8 cellular contexts compared by ENCODE assay signal in genomic region chr11:64566042-64566914, GRCh38. TPM values are rescaled to one million over a fixed set of nuclear protein-coding genes. Genes with fewer than 3 reads are reported as not detected.
DNase-seq lines count a peak whose midpoint lies in the region; ATAC-seq and TF ChIP-seq lines count a peak whose summit lies in the region.

No MANE protein-coding gene starts in this region.

- TF ChIP-seq EP300 in Ishikawa (IDR thresholded peaks at IDR 0.05; ENCODE audit: borderline replicate concordance), result no peak

- no peaks in the 10 kb centered on the region for H3K9me3 ChIP-seq in testis

- H3K4me1 ChIP-seq in testis, result peaks cover 24% of the 10 kb centered on the region

- no peak for TF ChIP-seq CTCF in testis (IDR thresholded peaks at IDR 0.05)

- no peak for ATAC-seq in HG02970 (IDR thresholded peaks at IDR 0.05; ENCODE audit: low FRiP score, unreplicated experiment)

- H3K27ac ChIP-seq in testis, result peak overlapping the region; percentile 61 to 65

- no peak for TF ChIP-seq RAD21 in Ishikawa (IDR thresholded peaks at IDR 0.05; ENCODE audit: low read depth)

- H3K4me3 ChIP-seq in testis, result no peak overlapping the region

- in situ Hi-C loops in SK-MEL-5 (cut with HindIII; ENCODE audit: low pct_unique_long_range_greater_than_20kb, low sequenced_read_pairs), result no loop called here

- DNase-seq in CMK (ENCODE audit: low read depth) (peak; percentile 29), SK-MEL-5 (ENCODE audit: low read depth, low spot score) (peak; percentile 42), dedifferentiated amniotic fluid mesenchymal stem cell (ENCODE audit: extremely low spot score) (peak; percentile 51), lung microvascular endothelial cell (ENCODE audit: low read depth in 2 of 2) (peak; percentile 62 to 68), testis (peak; percentile 90), occipital lobe (lab: John Stamatoyannopoulos, UW) (no peak)

- TF ChIP-seq POLR2A in testis (IDR thresholded peaks at IDR 0.05), result no peak

- 39 to 41% methylated on average over 18 of the region's 18 CpGs for WGBS in testis, 2 donors

- H3K27me3 ChIP-seq in testis, result no peaks in the 10 kb centered on the region

- intact Hi-C loops in testis (cut with DNase I; ENCODE audit: low total_unique reads), result no loop called here

- H3K36me3 ChIP-seq in testis (ENCODE audit: low read depth, missing control alignments), result no peaks in the 10 kb centered on the region

TF ChIP-seq in Ishikawa, 13 proteins besides CTCF, POLR2A, EP300 and RAD21:
- TF ChIP-seq USF1 (IDR thresholded peaks at IDR 0.05) (peak; percentile 84), FOXM1 (IDR thresholded peaks at IDR 0.05; ENCODE audit: borderline replicate concordance, low read depth) (no peak), CEBPB (IDR thresholded peaks at IDR 0.05) (peak; percentile 80)

RNA-seq across cellular contexts. Expression of gene SLC22A11, which starts 10.5 kb away (rescaled TPM):
- total RNA-seq in SK-MEL-5 (2014; rRNA removed; shearing (Covaris generic)), result not detected in 2 replicates
- not detected in 2 replicates for polyA plus RNA-seq in SK-MEL-5 (2015; cell fraction: cytosol; rRNA removed)
- polyA plus RNA-seq in SK-MEL-5 (2015; cell fraction: nucleus; rRNA removed), result not detected in 2 replicates
- total RNA-seq in lung microvascular endothelial cell (not detected in 2 replicates), testis (1 to 10 TPM in 1 of 2 donors, under 1 TPM in 1; 0.63 to 1.2 TPM), occipital lobe (not detected)
- polyA plus RNA-seq in testis (ENCODE audit: insufficient read depth, low read depth, low replicate concordance), result 1.7 TPM

RNA-seq across cellular contexts. Expression of gene SLC22A12, which starts 24.7 kb away (rescaled TPM):
- total RNA-seq in SK-MEL-5 (2014; rRNA removed; shearing (Covaris generic)), result not detected in 2 replicates
- polyA plus RNA-seq in SK-MEL-5 (2015; cell fraction: cytosol; rRNA removed), result not detected in 2 replicates
- not detected in 2 replicates for polyA plus RNA-seq in SK-MEL-5 (2015; cell fraction: nucleus; rRNA removed)
- total RNA-seq in lung microvascular endothelial cell (not detected in 2 replicates), testis (not detected), occipital lobe (not detected)
- polyA plus RNA-seq in testis (ENCODE audit: insufficient read depth, low read depth, low replicate concordance), result not detected
